Comparison of ENCODE assay signal across 21 cellular contexts in genomic region chr10:96153065-96153464, GRCh38. TPM values are rescaled to one million over a fixed set of nuclear protein-coding genes. Genes with fewer than 3 reads are reported as not detected.
A peak's percentile ranks its signal among the peaks of the same experiment; 100 is the strongest.
DNase-seq lines count a peak whose midpoint lies in the region; ATAC-seq, FAIRE-seq and TF ChIP-seq lines count a peak whose summit lies in the region.
"Had no signal": no experiment of that assay in that cellular context is flagged by ENCODE, and none has a peak within 500 bp of the region (broad histone marks: within the 10 kb centered on the region; RNA-seq: fewer than 3 reads in every experiment).

No MANE protein-coding gene starts in this region.

- H3F3A ChIP-seq in GM23248 (ENCODE audit: insufficient read depth) (no peaks in the 10 kb centered on the region), smooth muscle cell (ENCODE audit: low read depth) (no peaks in the 10 kb centered on the region)

- WGBS in GM23248 (ENCODE audit: low coverage in 1 of 2, low lambda C conversion rate in 2 of 2, missing lambda C conversion rate in 2 of 2), 2 experiments = 65 to 72% methylated on average over 1 of the region's 1 CpG
- 44% methylated on average over 1 of the region's 1 CpG for WGBS in smooth muscle cell (ENCODE audit: low lambda C conversion rate)
- WGBS in HepG2 (ENCODE audit: low lambda C conversion rate) = 100% methylated on average over 1 of the region's 1 CpG

- no peak for TF ChIP-seq EP300 in HepG2 (IDR thresholded peaks at IDR 0.05; ENCODE audit: low read depth in 2 of 2, low read length in 2 of 2)
- no peak for TF ChIP-seq EP300 in HepG2 (CRISPR knock-in tag; IDR thresholded peaks at IDR 0.05; ENCODE audit: borderline replicate concordance)

- peaks cover 10% of the 10 kb centered on the region for H3K9me3 Mint-ChIP-seq in activated T-cell treated with anti-CD3 and anti-CD28 coated beads, Interleukin-2, amount 50 U/mL, for 24 hours
- H3K9me3 Mint-ChIP-seq in astrocyte (ENCODE audit: unreplicated experiment) (peaks cover 2% of the 10 kb centered on the region), Caco-2 (ENCODE audit: unreplicated experiment) (no peaks in the 10 kb centered on the region)
- H3K9me3 Mint-ChIP-seq: HFFc6 had no signal

- peaks cover 15% of the 10 kb centered on the region for H3K4me1 Mint-ChIP-seq in activated T-cell treated with anti-CD3 and anti-CD28 coated beads, Interleukin-2, amount 50 U/mL, for 24 hours (ENCODE audit: low read depth)
- H3K4me1 Mint-ChIP-seq in astrocyte (ENCODE audit: low read depth, unreplicated experiment) (peaks cover 11% of the 10 kb centered on the region), Caco-2 (ENCODE audit: low read depth, unreplicated experiment) (no peaks in the 10 kb centered on the region)
- H3K4me1 Mint-ChIP-seq: CD4-positive, alpha-beta memory T cell had no signal

- no peak overlapping the region for H3K9ac ChIP-seq in GM23248
- H3K9ac ChIP-seq in astrocyte (ENCODE audit: low read length) = no peak overlapping the region
- no peak overlapping the region for H3K9ac ChIP-seq in smooth muscle cell (ENCODE audit: low read depth)
- H3K9ac ChIP-seq in HepG2 (ENCODE audit: insufficient read depth, low read depth, low read length) = no peak overlapping the region
- H3K9ac ChIP-seq: BLaER1 had no signal

- POLR2A ChIA-PET in HepG2 (lab: Yijun Ruan, JAX) (no interaction called here), Caco-2 (lab: Charles Lee) (no interaction called here)

- H3K36me3 ChIP-seq in GM23248 (ENCODE audit: low read depth) = peaks cover 40% of the 10 kb centered on the region
- H3K36me3 ChIP-seq in astrocyte (ENCODE audit: insufficient read depth, low read length) = peaks cover 2% of the 10 kb centered on the region
- peaks cover 10% of the 10 kb centered on the region for H3K36me3 ChIP-seq in smooth muscle cell (ENCODE audit: low read depth)
- H3K36me3 ChIP-seq in HepG2 (replicated peaks in 1 of 2; ENCODE audit: control insufficient read depth in 1 of 2, insufficient read depth in 2 of 2, low read length in 2 of 2) = peaks cover 11 to 78% of the 10 kb centered on the region in 2 experiments
- H3K36me3 ChIP-seq in Caco-2 (ENCODE audit: control insufficient read depth, insufficient read depth, low read length) = no peaks in the 10 kb centered on the region

- CTCF ChIA-PET in HepG2 (lab: Yijun Ruan, JAX; ENCODE audit: low intra/inter-chr PET ratio, low total read pairs) = no interaction called here
- CTCF ChIA-PET in Caco-2 (lab: Charles Lee) = no interaction called here

- no peaks in the 10 kb centered on the region for H3K27me3 Mint-ChIP-seq in activated T-cell treated with anti-CD3 and anti-CD28 coated beads, Interleukin-2, amount 50 U/mL, for 24 hours
- H3K27me3 Mint-ChIP-seq in astrocyte (ENCODE audit: low read depth, unreplicated experiment) (no peaks in the 10 kb centered on the region), Caco-2 (ENCODE audit: insufficient read depth, unreplicated experiment) (no peaks in the 10 kb centered on the region)
- H3K27me3 Mint-ChIP-seq: CD4-positive, alpha-beta memory T cell had no signal

- no peak overlapping the region for H3K27ac ChIP-seq in GM23248
- no peak overlapping the region for H3K27ac ChIP-seq in astrocyte (ENCODE audit: low read depth, low read length)
- H3K27ac ChIP-seq in smooth muscle cell (ENCODE audit: low read depth) = peak overlapping the region; percentile 52
- H3K27ac ChIP-seq in HepG2 (ENCODE audit: extremely low read length, insufficient read depth, low read length) = no peak overlapping the region
- H3K27ac ChIP-seq: BLaER1, Peyer's patch, SJSA1 had no signal

- H3K9me2 ChIP-seq in GM23248 (ENCODE audit: insufficient read depth) = no peaks in the 10 kb centered on the region

- H2AFZ ChIP-seq in GM23248 = no peak overlapping the region
- no peak overlapping the region for H2AFZ ChIP-seq in astrocyte (ENCODE audit: low read depth, low read length)
- no peak overlapping the region for H2AFZ ChIP-seq in smooth muscle cell (ENCODE audit: low read depth)
- no peak overlapping the region for H2AFZ ChIP-seq in HepG2 (ENCODE audit: low read length)

- H3K27me3 ChIP-seq in GM23248 (replicated peaks; ENCODE audit: insufficient read depth) = no peaks in the 10 kb centered on the region
- H3K27me3 ChIP-seq in astrocyte (ENCODE audit: insufficient read depth, low read length) = no peaks in the 10 kb centered on the region
- H3K27me3 ChIP-seq in smooth muscle cell (ENCODE audit: low read depth) = no peaks in the 10 kb centered on the region
- no peaks in the 10 kb centered on the region for H3K27me3 ChIP-seq in HepG2 (ENCODE audit: control insufficient read depth in 1 of 2, insufficient read depth in 2 of 2, low read length in 2 of 2)
- H3K27me3 ChIP-seq in Caco-2 (replicated peaks; ENCODE audit: control insufficient read depth, insufficient read depth, low read length) = no peaks in the 10 kb centered on the region
- H3K27me3 ChIP-seq: BLaER1, Peyer's patch, SJSA1 had no signal

- no peak overlapping the region for H3K4me2 ChIP-seq in GM23248 (ENCODE audit: unreplicated experiment)
- H3K4me2 ChIP-seq in astrocyte (ENCODE audit: low read length) = no peak overlapping the region
- no peak overlapping the region for H3K4me2 ChIP-seq in smooth muscle cell
- H3K4me2 ChIP-seq in HepG2 (ENCODE audit: low read depth, low read length) = no peak overlapping the region
- H3K4me2 ChIP-seq: BLaER1 had no signal

- FAIRE-seq in astrocyte (lab: Jason Lieb, UNC) = no peak
- FAIRE-seq in HepG2 (lab: Jason Lieb, UNC) = no peak

- H3K4me3 ChIP-seq in GM23248 (no peak overlapping the region), astrocyte (ENCODE audit: insufficient read depth, low read depth, low read length) (no peak overlapping the region), smooth muscle cell (no peak overlapping the region), HepG2 (replicated peaks in 1 of 3; ENCODE audit: insufficient read depth in 1 of 3, low read depth in 2 of 3, low read length in 3 of 3) (no peak overlapping the region), Caco-2 (ENCODE audit: low read depth, low read length) (no peak overlapping the region)
- H3K4me3 ChIP-seq: BLaER1, Peyer's patch, SJSA1 had no signal

- no peak for DNase-seq in activated T-cell treated with anti-CD3 and anti-CD28 coated beads, Interleukin-2, amount 50 U/mL, for 24 hours
- DNase-seq in activated T-cell treated with anti-CD3 and anti-CD28 coated beads, Interleukin-2, amount 50 U/mL, for 1 hour = no peak
- DNase-seq in GM23248 = peak; percentile 4
- peak; percentile 2 for DNase-seq in astrocyte (ENCODE audit: low read depth)
- DNase-seq in smooth muscle cell (lab: John Stamatoyannopoulos, UW; ENCODE audit: unreplicated experiment) = no peak
- no peak for DNase-seq in HepG2 (ENCODE audit: low spot score)
- DNase-seq in Caco-2 = no peak
- DNase-seq in GOT3 (lab: John Stamatoyannopoulos, UW) = no peak
- DNase-seq: Calu3; CD4-positive, alpha-beta memory T cell; HFFc6; MM.1S; NCI-H1092; NCI-H1436 treated with DMSO at 0.1 percent for 48 hours; NCI-H2081; NCI-H446 treated with DMSO at 0.1 percent for 48 hours; NCI-H748 treated with DMSO at 0.1 percent for 48 hours; NK-92 treated with Interleukin-12 subunit alpha and Interleukin-12 subunit beta, amount 100 ng/mL, for 24 hours; Peyer's patch had no signal

- BruUV-seq in HepG2 (replicated peaks; lab: Mats Ljungman, UMichigan) = no TSS peak
- no TSS peak for BruUV-seq in Caco-2 (replicated peaks; lab: Mats Ljungman, UMichigan)

- no peaks in the 10 kb centered on the region for H3K79me2 ChIP-seq in GM23248 (ENCODE audit: insufficient read depth)
- H3K79me2 ChIP-seq in astrocyte (ENCODE audit: insufficient read depth, low read length) = peaks cover 4% of the 10 kb centered on the region
- H3K79me2 ChIP-seq in smooth muscle cell (ENCODE audit: low read depth) = no peaks in the 10 kb centered on the region
- H3K79me2 ChIP-seq in HepG2 (ENCODE audit: insufficient read depth, low read length) = no peaks in the 10 kb centered on the region

- in situ Hi-C loops in GM23248 (cut with MboI) (no loop called here), HepG2 (cut with HindIII; ENCODE audit: extremely low pct_ligation_motif_present, low pct_unique_long_range_greater_than_20kb) (no loop called here)

- TF ChIP-seq RAD21 in HepG2 (CRISPR knock-in tag; IDR thresholded peaks at IDR 0.05) = no peak

- no peak for TF ChIP-seq CTCF in astrocyte (IDR thresholded peaks at IDR 0.05; ENCODE audit: insufficient read depth, low read depth, low read length)
- TF ChIP-seq CTCF in smooth muscle cell (IDR thresholded peaks at IDR 0.05; ENCODE audit: borderline replicate concordance, insufficient read depth, poor library complexity, severe bottlenecking) = no peak
- no peak for TF ChIP-seq CTCF in HepG2 (CRISPR knock-in tag; IDR thresholded peaks at IDR 0.05)
- TF ChIP-seq CTCF in Caco-2 (IDR thresholded peaks at IDR 0.05; ENCODE audit: insufficient read depth in 1 of 2, low read depth in 1 of 2, low read length in 1 of 2, severe bottlenecking in 1 of 2, unreplicated experiment in 1 of 2) = no peak

- TF ChIP-seq POLR2A in HepG2 (IDR thresholded peaks at IDR 0.05; ENCODE audit: insufficient read depth in 1 of 2, low read depth in 2 of 2, low read length in 2 of 2) = no peak

- peak overlapping the region; percentile 69 for H3K27ac Mint-ChIP-seq in activated T-cell treated with anti-CD3 and anti-CD28 coated beads, Interleukin-2, amount 50 U/mL, for 24 hours
- H3K27ac Mint-ChIP-seq in astrocyte (ENCODE audit: unreplicated experiment) = peak overlapping the region; percentile 47
- no peak overlapping the region for H3K27ac Mint-ChIP-seq in Caco-2 (ENCODE audit: unreplicated experiment)
- H3K27ac Mint-ChIP-seq: CD4-positive, alpha-beta memory T cell; HFFc6 had no signal

- ATAC-seq in HepG2 = no peak

- no peaks in the 10 kb centered on the region for H4K20me1 ChIP-seq in GM23248 (ENCODE audit: insufficient read depth)
- H4K20me1 ChIP-seq in astrocyte (ENCODE audit: insufficient read depth, low read length) = no peaks in the 10 kb centered on the region
- H4K20me1 ChIP-seq in smooth muscle cell (ENCODE audit: low read depth) = peaks cover under 1% of the 10 kb centered on the region
- H4K20me1 ChIP-seq in HepG2 (ENCODE audit: insufficient read depth, low read length) = no peaks in the 10 kb centered on the region
- H4K20me1 ChIP-seq: BLaER1 had no signal

- no peaks in the 10 kb centered on the region for H3K9me3 ChIP-seq in GM23248 (ENCODE audit: low read depth)
- H3K9me3 ChIP-seq in astrocyte (ENCODE audit: insufficient read depth, low read depth, low read length) = no peaks in the 10 kb centered on the region
- no peaks in the 10 kb centered on the region for H3K9me3 ChIP-seq in smooth muscle cell (replicated peaks; ENCODE audit: low read depth)
- no peaks in the 10 kb centered on the region for H3K9me3 ChIP-seq in HepG2 (ENCODE audit: low read length)
- no peaks in the 10 kb centered on the region for H3K9me3 ChIP-seq in Caco-2
- H3K9me3 ChIP-seq: BLaER1, Peyer's patch, SJSA1 had no signal

- H3K4me3 Mint-ChIP-seq in activated T-cell treated with anti-CD3 and anti-CD28 coated beads, Interleukin-2, amount 50 U/mL, for 24 hours = no peak overlapping the region
- H3K4me3 Mint-ChIP-seq in astrocyte (ENCODE audit: unreplicated experiment) (no peak overlapping the region), Caco-2 (ENCODE audit: unreplicated experiment) (no peak overlapping the region)
- H3K4me3 Mint-ChIP-seq: CD4-positive, alpha-beta memory T cell; HFFc6 had no signal

- intact Hi-C loops in HepG2 (cut with micrococcal nuclease; ENCODE audit: unreplicated experiment) (no loop called here), Caco-2 (cut with micrococcal nuclease; ENCODE audit: unreplicated experiment) (no loop called here)

- H3K4me1 ChIP-seq in GM23248 (ENCODE audit: insufficient read depth) = peaks cover 4% of the 10 kb centered on the region; the same call in 1 of the 2 replicates
- peaks cover 3% of the 10 kb centered on the region for H3K4me1 ChIP-seq in astrocyte (ENCODE audit: insufficient read depth, low read length)
- no peaks in the 10 kb centered on the region for H3K4me1 ChIP-seq in smooth muscle cell (ENCODE audit: low read depth)
- H3K4me1 ChIP-seq in HepG2 (ENCODE audit: insufficient read depth, low read length) = no peaks in the 10 kb centered on the region
- no peaks in the 10 kb centered on the region for H3K4me1 ChIP-seq in Caco-2
- H3K4me1 ChIP-seq: Peyer's patch, SJSA1 had no signal

- H3K36me3 Mint-ChIP-seq in activated T-cell treated with anti-CD3 and anti-CD28 coated beads, Interleukin-2, amount 50 U/mL, for 24 hours (ENCODE audit: low read depth) = peaks cover 91% of the 10 kb centered on the region
- H3K36me3 Mint-ChIP-seq in astrocyte (ENCODE audit: low read depth, unreplicated experiment) = peaks cover 28% of the 10 kb centered on the region
- peaks cover 62% of the 10 kb centered on the region for H3K36me3 Mint-ChIP-seq in Caco-2 (ENCODE audit: insufficient read depth, unreplicated experiment)

RNA-seq across cellular contexts. Expression of gene ZNF518A, which starts 23.0 kb away (rescaled TPM):
- 8.9 and 11.3 TPM in 2 replicates for total RNA-seq in GM23248 (2014; rRNA removed; shearing (Covaris generic))
- polyA plus RNA-seq in GM23248 (2016; fragmentation: Nextera tagmentation; extraction: Ambion mirVana) = 6.2 and 6.8 TPM in 2 replicates
- 19.3 and 24.1 TPM in 2 replicates for total RNA-seq in astrocyte
- 26.9 and 32.4 TPM in 2 replicates for total RNA-seq in smooth muscle cell
- 9.0 and 11.9 TPM in 2 replicates for polyA plus RNA-seq in smooth muscle cell
- total RNA-seq in HepG2 (2016; rRNA removed; fragmentation: Illumina TruSeq; extraction: Trizol) = 37.1 and 61.6 TPM in 2 replicates
- total RNA-seq in HepG2 (2016; cell fraction: cytosol; rRNA removed; fragmentation: Illumina TruSeq; extraction: Trizol; ENCODE audit: low read depth) = 3.7 and 6.0 TPM in 2 replicates
- 37.6 and 58.4 TPM in 2 replicates for total RNA-seq in HepG2 (2016; cell fraction: insoluble cytoplasmic fraction; rRNA removed; fragmentation: Illumina TruSeq; extraction: Trizol)
- total RNA-seq in HepG2 (2016; cell fraction: membrane; rRNA removed; fragmentation: Illumina TruSeq; extraction: Trizol) = 13.1 and 14.3 TPM in 2 replicates
- 82.1 and 84.5 TPM in 2 replicates for total RNA-seq in HepG2 (2016; cell fraction: nucleus; rRNA removed; fragmentation: Illumina TruSeq; extraction: Trizol)
- 16.6 and 21.7 TPM in 2 replicates for polyA plus RNA-seq in HepG2 (2011; rRNA removed)
- polyA plus RNA-seq in HepG2 (2011; cell fraction: cytosol; rRNA removed) = 5.1 and 6.9 TPM in 2 replicates
- 23.4 and 32.9 TPM in 2 replicates for polyA plus RNA-seq in HepG2 (2011; cell fraction: nucleus; rRNA removed)
- 15.3 and 20.5 TPM in 2 replicates for polyA plus RNA-seq in HepG2 (2012)
- 0.68 and 0.89 TPM in 2 replicates for polyA plus RNA-seq in HepG2 (2016; cell fraction: cytosol; fragmentation: Illumina TruSeq; extraction: Trizol; ENCODE audit: low read depth)
- 19.2 and 24.5 TPM in 2 replicates for polyA plus RNA-seq in HepG2 (2016; cell fraction: insoluble cytoplasmic fraction; fragmentation: Illumina TruSeq; extraction: Trizol; ENCODE audit: low read depth)
- polyA plus RNA-seq in HepG2 (2016; cell fraction: membrane; fragmentation: Illumina TruSeq; extraction: Trizol; ENCODE audit: low read depth) = 1.9 and 2.0 TPM in 2 replicates
- 97.5 and 102 TPM in 2 replicates for polyA plus RNA-seq in HepG2 (2016; cell fraction: nucleus; fragmentation: Illumina TruSeq; extraction: Trizol; ENCODE audit: insufficient read depth, low read depth)
- 2.5 and 29.2 TPM in 2 replicates for polyA minus RNA-seq in HepG2 (2011; rRNA and poly(A)+ RNA removed; ENCODE audit: low replicate concordance)
- polyA minus RNA-seq in HepG2 (2011; cell fraction: cytosol; rRNA and poly(A)+ RNA removed) = 24.5 and 30.6 TPM in 2 replicates
- polyA minus RNA-seq in HepG2 (2011; cell fraction: nucleus; rRNA and poly(A)+ RNA removed) = 154 and 169 TPM in 2 replicates
- total RNA-seq in Caco-2 (2022) = 47.2 TPM in 2 replicates

Comparison
In these comparisons a context has a peak if more than half of its experiments do, and no peak if none do; other contexts are left out.
1. DNase-seq: peak in GM23248 (single experiment) and astrocyte (single experiment); none in activated T-cell treated with anti-CD3 and anti-CD28 coated beads, Interleukin-2, amount 50 U/mL, for 24 hours (single experiment), activated T-cell treated with anti-CD3 and anti-CD28 coated beads, Interleukin-2, amount 50 U/mL, for 1 hour (single experiment), smooth muscle cell (single experiment), HepG2 (single experiment), Caco-2 (0 of 2) and GOT3 (single experiment).